ENCODE assay signal across 11 cellular contexts in genomic region chr2:238848941-238849853, GRCh38. TPM values are rescaled to one million over a fixed set of nuclear protein-coding genes. Genes with fewer than 3 reads are reported as not detected.
DNase-seq lines count a peak whose midpoint lies in the region; ATAC-seq, FAIRE-seq and TF ChIP-seq lines count a peak whose summit lies in the region.
"Had no signal": no experiment of that assay in that cellular context is flagged by ENCODE, and none has a peak within 500 bp of the region (broad histone marks: within the 10 kb centered on the region; RNA-seq: fewer than 3 reads in every experiment).

No MANE protein-coding gene starts in this region.

- no peak for TF ChIP-seq CTCF in HEK293 (tag by site-specific recombination; IDR thresholded peaks at IDR 0.05)
- no peak for TF ChIP-seq CTCF in bronchial epithelial cell (IDR thresholded peaks at IDR 0.05; ENCODE audit: insufficient read depth, low read length, severe bottlenecking)

- H3K36me3 ChIP-seq in HEK293 (ENCODE audit: control insufficient read depth in 2 of 2, insufficient read depth in 1 of 2, low read length in 2 of 2) (no peaks in the 10 kb centered on the region), bronchial epithelial cell (ENCODE audit: control insufficient read depth, insufficient read depth, low read length) (no peaks in the 10 kb centered on the region), skeletal muscle tissue (ENCODE audit: control insufficient read depth in 3 of 3, insufficient read depth in 3 of 3, low read length in 3 of 3) (no peaks in the 10 kb centered on the region)

- H3K9ac ChIP-seq in skeletal muscle tissue (ENCODE audit: low read depth in 1 of 3, low read length in 3 of 3): peak overlapping the region in 2 of 3 donors; percentile 38 to 50

- ATAC-seq in HG02938 (IDR thresholded peaks at IDR 0.05; ENCODE audit: unreplicated experiment): no peak
- no peak for ATAC-seq in HG02840 (IDR thresholded peaks at IDR 0.05; ENCODE audit: low FRiP score, unreplicated experiment)

- H3K9me3 ChIP-seq in HEK293 (ENCODE audit: control insufficient read depth, insufficient read depth, low read depth, low read length) (no peaks in the 10 kb centered on the region), skeletal muscle tissue (ENCODE audit: control insufficient read depth in 3 of 3, low read length in 3 of 3) (no peaks in the 10 kb centered on the region)

- CTCF ChIA-PET in HEK293 (lab: Yijun Ruan, JAX): no interaction called here

- H3K4me3 ChIP-seq in HEK293 (ENCODE audit: low read depth, low read length): peak overlapping the region; percentile 58
- H3K4me3 ChIP-seq in bronchial epithelial cell (ENCODE audit: low read depth, low read length): peak overlapping the region; percentile 43
- H3K4me3 ChIP-seq in skeletal muscle tissue (ENCODE audit: low read length in 3 of 3): peak overlapping the region in 2 of 3 donors; percentile 35 to 69

- H3K27ac ChIP-seq in HEK293 (ENCODE audit: extremely low read depth, low read depth, low read length) (peak overlapping the region; percentile 74; the same call in 1 of the 2 replicates), skeletal muscle tissue (ENCODE audit: low read depth, low read length) (no peak overlapping the region)

- DNase-seq in bronchial epithelial cell (ENCODE audit: low read depth) (no peak), iris pigment epithelial cell (ENCODE audit: low read depth) (peak; percentile 56), H4 (ENCODE audit: low spot score) (no peak), Kasumi-1 (lab: John Stamatoyannopoulos, UW) (no peak)
- DNase-seq: activated CD4-positive, alpha-beta T cell treated with anti-CD3 and anti-CD28 coated beads, Interleukin-2, amount 50 U/mL, for 1 hour had no signal

- FAIRE-seq in bronchial epithelial cell (lab: Jason Lieb, UNC): no peak
- FAIRE-seq: G401.6 had no signal

- POLR2A ChIA-PET in HEK293 (lab: Yijun Ruan, JAX): interaction anchor here (1.9 kb wide), 1 partner anchor 13 kb away, joined by 11 read pairs; no protein-coding TSS in a partner anchor

- peaks cover 12% of the 10 kb centered on the region for H3K4me1 ChIP-seq in HEK293 (ENCODE audit: control insufficient read depth, insufficient read depth, low read length)
- H3K4me1 ChIP-seq in skeletal muscle tissue (ENCODE audit: control insufficient read depth in 3 of 3, insufficient read depth in 3 of 3, low read length in 3 of 3): peaks cover 6 to 20% (median 7%) of the 10 kb centered on the region in 3 donors

- H3K27me3 ChIP-seq in bronchial epithelial cell (ENCODE audit: control insufficient read depth, insufficient read depth, low read length) (peaks cover 8% of the 10 kb centered on the region), skeletal muscle tissue (ENCODE audit: control insufficient read depth in 3 of 3, insufficient read depth in 3 of 3, low read length in 3 of 3) (peaks cover 51 to 75% (median 57%) of the 10 kb centered on the region in 3 donors)

TF ChIP-seq in HEK293, 187 proteins besides CTCF, POLR2A, EP300 and RAD21 (continues in another document):
- no peak for TF ChIP-seq TCF7L2 (IDR thresholded peaks at IDR 0.05; ENCODE audit: borderline replicate concordance, low read depth, low read length)
- TF ChIP-seq ZBTB17 (tag by site-specific recombination; IDR thresholded peaks at IDR 0.05): peak; percentile 59
- TF ChIP-seq ZNF561 (tag by site-specific recombination; IDR thresholded peaks at IDR 0.05; ENCODE audit: borderline replicate concordance): no peak
- no peak for TF ChIP-seq ZNF747 (tag by site-specific recombination; IDR thresholded peaks at IDR 0.05)
- TF ChIP-seq PRDM10 (tag by site-specific recombination; IDR thresholded peaks at IDR 0.05): no peak
- TF ChIP-seq ZNF791 (tag by site-specific recombination; IDR thresholded peaks at IDR 0.05): no peak
- no peak for TF ChIP-seq ZNF140 (tag by site-specific recombination; IDR thresholded peaks at IDR 0.05)
- no peak for TF ChIP-seq ZNF571 (tag by site-specific recombination; IDR thresholded peaks at IDR 0.05)
- TF ChIP-seq ZNF202 (tag by site-specific recombination; IDR thresholded peaks at IDR 0.05; ENCODE audit: borderline replicate concordance): no peak
- no peak for TF ChIP-seq ZFP69B (tag by site-specific recombination; IDR thresholded peaks at IDR 0.05)
- no peak for TF ChIP-seq ZNF670 (tag by site-specific recombination; IDR thresholded peaks at IDR 0.05; ENCODE audit: low read depth)
- TF ChIP-seq, protein P1, sequence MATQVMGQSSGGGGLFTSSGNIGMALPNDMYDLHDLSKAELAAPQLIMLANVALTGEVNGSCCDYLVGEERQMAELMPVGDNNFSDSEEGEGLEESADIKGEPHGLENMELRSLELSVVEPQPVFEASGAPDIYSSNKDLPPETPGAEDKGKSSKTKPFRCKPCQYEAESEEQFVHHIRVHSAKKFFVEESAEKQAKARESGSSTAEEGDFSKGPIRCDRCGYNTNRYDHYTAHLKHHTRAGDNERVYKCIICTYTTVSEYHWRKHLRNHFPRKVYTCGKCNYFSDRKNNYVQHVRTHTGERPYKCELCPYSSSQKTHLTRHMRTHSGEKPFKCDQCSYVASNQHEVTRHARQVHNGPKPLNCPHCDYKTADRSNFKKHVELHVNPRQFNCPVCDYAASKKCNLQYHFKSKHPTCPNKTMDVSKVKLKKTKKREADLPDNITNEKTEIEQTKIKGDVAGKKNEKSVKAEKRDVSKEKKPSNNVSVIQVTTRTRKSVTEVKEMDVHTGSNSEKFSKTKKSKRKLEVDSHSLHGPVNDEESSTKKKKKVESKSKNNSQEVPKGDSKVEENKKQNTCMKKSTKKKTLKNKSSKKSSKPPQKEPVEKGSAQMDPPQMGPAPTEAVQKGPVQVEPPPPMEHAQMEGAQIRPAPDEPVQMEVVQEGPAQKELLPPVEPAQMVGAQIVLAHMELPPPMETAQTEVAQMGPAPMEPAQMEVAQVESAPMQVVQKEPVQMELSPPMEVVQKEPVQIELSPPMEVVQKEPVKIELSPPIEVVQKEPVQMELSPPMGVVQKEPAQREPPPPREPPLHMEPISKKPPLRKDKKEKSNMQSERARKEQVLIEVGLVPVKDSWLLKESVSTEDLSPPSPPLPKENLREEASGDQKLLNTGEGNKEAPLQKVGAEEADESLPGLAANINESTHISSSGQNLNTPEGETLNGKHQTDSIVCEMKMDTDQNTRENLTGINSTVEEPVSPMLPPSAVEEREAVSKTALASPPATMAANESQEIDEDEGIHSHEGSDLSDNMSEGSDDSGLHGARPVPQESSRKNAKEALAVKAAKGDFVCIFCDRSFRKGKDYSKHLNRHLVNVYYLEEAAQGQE (tag by site-specific recombination; IDR thresholded peaks at IDR 0.05): no peak
- 0 out of 2 replicates have a peak, but pooled peaks have one; percentile 7 for TF ChIP-seq KLF9 (tag by site-specific recombination; IDR thresholded peaks at IDR 0.05; ENCODE audit: low read depth)
- no peak for TF ChIP-seq ZNF776 (tag by site-specific recombination; IDR thresholded peaks at IDR 0.05; ENCODE audit: borderline replicate concordance)
- TF ChIP-seq, protein P2, sequence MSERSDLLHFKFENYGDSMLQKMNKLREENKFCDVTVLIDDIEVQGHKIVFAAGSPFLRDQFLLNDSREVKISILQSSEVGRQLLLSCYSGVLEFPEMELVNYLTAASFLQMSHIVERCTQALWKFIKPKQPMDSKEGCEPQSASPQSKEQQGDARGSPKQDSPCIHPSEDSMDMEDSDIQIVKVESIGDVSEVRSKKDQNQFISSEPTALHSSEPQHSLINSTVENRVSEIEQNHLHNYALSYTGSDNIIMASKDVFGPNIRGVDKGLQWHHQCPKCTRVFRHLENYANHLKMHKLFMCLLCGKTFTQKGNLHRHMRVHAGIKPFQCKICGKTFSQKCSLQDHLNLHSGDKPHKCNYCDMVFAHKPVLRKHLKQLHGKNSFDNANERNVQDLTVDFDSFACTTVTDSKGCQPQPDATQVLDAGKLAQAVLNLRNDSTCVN (tag by site-specific recombination; optimal IDR thresholded peaks at IDR 0.05): peak; percentile 33
- no peak for TF ChIP-seq GLIS2 (tag by site-specific recombination; IDR thresholded peaks at IDR 0.05)

RNA-seq across cellular contexts. Expression of gene TWIST2, which starts 1.3 kb away (rescaled TPM):
- total RNA-seq in bronchial epithelial cell (4.6 and 7.4 TPM in 2 replicates), skeletal muscle tissue (6.8 TPM)
- 25.6 and 26.8 TPM in 2 replicates for total RNA-seq in H4 (2014; rRNA removed; shearing (Covaris generic))
- total RNA-seq: dermis microvascular lymphatic vessel endothelial cell had no signal
